8 cellular contexts compared by ENCODE assay signal in genomic region chr9:89463986-89464901, GRCh38.
A peak's percentile ranks its signal among the peaks of the same experiment; 100 is the strongest.
DNase-seq lines count a peak whose midpoint lies in the region; ATAC-seq and FAIRE-seq lines count a peak whose summit lies in the region.

No MANE protein-coding gene starts in this region.

- H3K27me3 Mint-ChIP-seq in T-helper 1 cell treated with Interleukin-12 subunit alpha and Interleukin-12 subunit beta and Interleukin-4 antibody, amounts not matched to agents 30 μg/mL and 1 μg/mL, for 36 hours (ENCODE audit: low read depth): no peaks in the 10 kb centered on the region
- peaks cover 2% of the 10 kb centered on the region for H3K27me3 Mint-ChIP-seq in activated naive CD8-positive, alpha-beta T cell treated with anti-CD3 and anti-CD28 coated beads, Interleukin-2, amount 50 U/mL, for 24 hours

- H3K4me3 Mint-ChIP-seq in T-helper 1 cell treated with Interleukin-12 subunit alpha and Interleukin-12 subunit beta and Interleukin-4 antibody, amounts not matched to agents 30 μg/mL and 1 μg/mL, for 36 hours: peak overlapping the region; percentile 83
- H3K4me3 Mint-ChIP-seq in activated naive CD8-positive, alpha-beta T cell treated with anti-CD3 and anti-CD28 coated beads, Interleukin-2, amount 50 U/mL, for 24 hours: peak overlapping the region; percentile 75

- peaks cover 92% of the 10 kb centered on the region for H3K4me1 Mint-ChIP-seq in T-helper 1 cell treated with Interleukin-12 subunit alpha and Interleukin-12 subunit beta and Interleukin-4 antibody, amounts not matched to agents 30 μg/mL and 1 μg/mL, for 36 hours (ENCODE audit: low read depth)
- H3K4me1 Mint-ChIP-seq in activated naive CD8-positive, alpha-beta T cell treated with anti-CD3 and anti-CD28 coated beads, Interleukin-2, amount 50 U/mL, for 24 hours: peaks cover 98% of the 10 kb centered on the region

- H3K36me3 Mint-ChIP-seq in T-helper 1 cell treated with Interleukin-12 subunit alpha and Interleukin-12 subunit beta and Interleukin-4 antibody, amounts not matched to agents 30 μg/mL and 1 μg/mL, for 36 hours (ENCODE audit: low read depth): peaks cover 73% of the 10 kb centered on the region
- peaks cover 69% of the 10 kb centered on the region for H3K36me3 Mint-ChIP-seq in activated naive CD8-positive, alpha-beta T cell treated with anti-CD3 and anti-CD28 coated beads, Interleukin-2, amount 50 U/mL, for 24 hours (ENCODE audit: low read depth)

- H3K27ac Mint-ChIP-seq in T-helper 1 cell treated with Interleukin-12 subunit alpha and Interleukin-12 subunit beta and Interleukin-4 antibody, amounts not matched to agents 30 μg/mL and 1 μg/mL, for 36 hours: peak overlapping the region; percentile 96
- H3K27ac Mint-ChIP-seq in activated naive CD8-positive, alpha-beta T cell treated with anti-CD3 and anti-CD28 coated beads, Interleukin-2, amount 50 U/mL, for 24 hours: peak overlapping the region; percentile 99

- peak; percentile 46 for ATAC-seq in HG02973 (IDR thresholded peaks at IDR 0.05; ENCODE audit: unreplicated experiment)
- ATAC-seq in activated naive CD8-positive, alpha-beta T cell treated with anti-CD3 and anti-CD28 coated beads, Interleukin-2, amount 50 U/mL, for 24 hours: peak; percentile 30

- peak; percentile 62 for DNase-seq in GM18507 (ENCODE audit: extremely low spot score, insufficient read length, low read depth)
- peak; percentile 79 for DNase-seq in activated naive CD8-positive, alpha-beta T cell treated with anti-CD3 and anti-CD28 coated beads, Interleukin-2, amount 50 U/mL, for 24 hours
- peak; percentile 78 to 86 for DNase-seq in stimulated activated CD4-positive, alpha-beta T cell treated with anti-CD3 and anti-CD28 coated beads, Interleukin-2, amount 100 ng/mL, for 24 hours
- no peak for DNase-seq in NCI-H187 treated with DMSO at 0.1 percent for 48 hours (lab: John Stamatoyannopoulos, UW)
- no peak for DNase-seq in NCI-H1105 treated with DMSO at 0.1 percent for 48 hours (lab: John Stamatoyannopoulos, UW)
- DNase-seq in HuH-7 (ENCODE audit: low spot score): no peak

- no peaks in the 10 kb centered on the region for H3K9me3 Mint-ChIP-seq in T-helper 1 cell treated with Interleukin-12 subunit alpha and Interleukin-12 subunit beta and Interleukin-4 antibody, amounts not matched to agents 30 μg/mL and 1 μg/mL, for 36 hours
- no peaks in the 10 kb centered on the region for H3K9me3 Mint-ChIP-seq in activated naive CD8-positive, alpha-beta T cell treated with anti-CD3 and anti-CD28 coated beads, Interleukin-2, amount 50 U/mL, for 24 hours

- FAIRE-seq in GM18507 (lab: Jason Lieb, UNC): peak; percentile 99

Comparison
In these comparisons a context has a peak if more than half of its experiments do, and no peak if none do; other contexts are left out.
1. DNase-seq: peak in GM18507 (single experiment), activated naive CD8-positive, alpha-beta T cell treated with anti-CD3 and anti-CD28 coated beads, Interleukin-2, amount 50 U/mL, for 24 hours (single experiment) and stimulated activated CD4-positive, alpha-beta T cell treated with anti-CD3 and anti-CD28 coated beads, Interleukin-2, amount 100 ng/mL, for 24 hours (2 of 2); none in NCI-H187 treated with DMSO at 0.1 percent for 48 hours (single experiment), NCI-H1105 treated with DMSO at 0.1 percent for 48 hours (single experiment) and HuH-7 (single experiment).